Comparison of ENCODE assay signal across 14 cellular contexts in the genomic region with DNA sequence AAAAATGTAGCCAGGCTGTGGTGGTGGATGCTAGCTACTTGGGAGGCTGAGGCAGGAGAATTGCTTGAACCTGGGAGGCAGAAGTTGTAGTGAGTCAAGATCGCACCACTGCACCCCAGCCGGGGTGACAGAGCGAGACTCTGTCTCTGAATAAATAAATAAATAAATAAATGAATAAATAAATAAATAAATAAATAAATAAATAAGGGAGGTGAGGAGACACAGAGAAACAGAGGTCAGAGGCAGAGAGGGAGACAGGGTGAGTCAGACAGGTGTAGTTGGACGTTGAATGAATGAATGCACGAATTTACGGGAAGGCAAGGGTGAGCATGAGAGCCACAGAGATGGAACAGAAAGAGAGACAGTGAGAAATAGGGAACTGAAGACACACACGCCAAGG. TPM values are rescaled to one million over a fixed set of nuclear protein-coding genes. Genes with fewer than 3 reads are reported as not detected.
"Had no signal": no experiment of that assay in that cellular context is flagged by ENCODE, and none has a peak within 500 bp of the region (broad histone marks: within the 10 kb centered on the region; RNA-seq: fewer than 3 reads in every experiment).

No MANE protein-coding gene starts in this region.

- ATAC-seq: activated CD8-positive, alpha-beta memory T cell treated with anti-CD3 and anti-CD28 coated beads, Interleukin-2, amount 10 ng/mL, durations not matched to agents 7 days and 5 days; left colon; psoas muscle had no signal

- H3K27me3 ChIP-seq: ascending aorta, esophagus muscularis mucosa, stomach had no signal

- H3K4me3 Mint-ChIP-seq: activated CD8-positive, alpha-beta memory T cell treated with anti-CD3 and anti-CD28 coated beads, Interleukin-2, amount 10 ng/mL, durations not matched to agents 7 days and 5 days had no signal

- H3K4me3 ChIP-seq: ascending aorta, esophagus muscularis mucosa, lung, psoas muscle, stomach, thoracic aorta had no signal

- H3K9me3 Mint-ChIP-seq: nephron had no signal

- H3K36me3 ChIP-seq: thoracic aorta had no signal

- H3K27ac ChIP-seq: ascending aorta, esophagus muscularis mucosa, psoas muscle, stomach, thoracic aorta had no signal

- DNase-seq: activated CD4-positive, CD25-positive, alpha-beta regulatory T cell; activated CD8-positive, alpha-beta memory T cell treated with anti-CD3 and anti-CD28 coated beads, Interleukin-2, amount 10 ng/mL, durations not matched to agents 7 days and 5 days; activated gamma-delta T cell treated with Interleukin-2 at 50 U/mL for 16 hours; activated T-cell treated with anti-CD3 and anti-CD28 coated beads, Interleukin-2, amount 50 U/mL, for 48 hours; left colon; psoas muscle; stimulated activated CD4-positive, alpha-beta T cell treated with anti-CD3 and anti-CD28 coated beads, Interleukin-2, amount 100 ng/mL, for 48 hours; stomach had no signal

- H3K27me3 Mint-ChIP-seq: activated CD8-positive, alpha-beta memory T cell treated with anti-CD3 and anti-CD28 coated beads, Interleukin-2, amount 10 ng/mL, durations not matched to agents 7 days and 5 days had no signal

- H3K9me3 ChIP-seq: ascending aorta, esophagus muscularis mucosa, psoas muscle, stomach, thoracic aorta had no signal

RNA-seq across cellular contexts. Expression of gene MIA, which starts 5.8 kb away (rescaled TPM):
- total RNA-seq: activated CD8-positive, alpha-beta memory T cell treated with anti-CD3 and anti-CD28 coated beads, Interleukin-2, amount 10 ng/mL, durations not matched to agents 7 days and 5 days; ascending aorta; fibroblast of villous mesenchyme; thoracic aorta had no signal
